In the genomic region with DNA sequence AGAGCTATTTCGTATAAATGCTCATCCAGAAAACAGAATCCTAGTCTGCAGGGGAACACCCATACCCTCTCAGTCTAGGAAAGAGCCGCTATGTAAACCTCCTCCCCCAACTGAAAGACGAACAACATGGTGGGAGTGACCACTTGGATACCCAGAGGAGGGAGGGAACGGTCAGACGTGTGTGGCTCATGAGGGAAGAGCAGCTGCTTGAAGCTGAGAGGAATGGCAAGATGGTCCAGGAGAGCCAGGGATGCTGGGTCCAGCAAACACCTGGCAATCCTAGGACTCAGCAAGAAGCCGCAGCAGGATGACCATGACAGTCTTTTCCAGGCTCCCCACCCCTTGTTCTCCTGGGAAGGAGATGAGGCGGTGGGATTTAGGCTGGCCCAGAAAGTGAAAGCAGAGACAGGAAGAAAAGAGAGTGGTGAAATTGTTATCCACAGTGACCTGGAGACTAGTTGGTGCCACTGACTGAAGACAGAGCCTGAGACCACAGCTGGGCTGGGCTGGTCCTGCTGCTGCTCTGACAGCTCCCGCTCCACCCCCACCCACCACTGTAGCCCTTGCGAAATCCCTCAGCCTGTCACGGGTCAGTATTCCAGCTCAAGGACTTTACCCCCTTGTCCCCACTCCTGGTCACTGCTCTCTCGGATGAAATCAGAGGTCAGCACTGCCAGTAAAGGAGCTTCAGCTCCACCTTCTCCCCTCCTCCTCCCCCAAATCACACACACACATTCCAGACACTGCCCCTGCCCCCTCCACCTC, we compare ENCODE assay signal across 1 cellular context.
TF ChIP-seq lines count a peak whose summit lies in the region.

No MANE protein-coding gene starts in this region.

TF ChIP-seq in endothelial cell of umbilical vein, 7 proteins besides CTCF, POLR2A, EP300 and RAD21:
- TF ChIP-seq FOS (IDR thresholded peaks at IDR 0.05; ENCODE audit: borderline replicate concordance, insufficient read depth, low read length) (no peak), MYC (IDR thresholded peaks at IDR 0.05; ENCODE audit: low read depth, low read length) (no peak), GATA2 (IDR thresholded peaks at IDR 0.05; ENCODE audit: insufficient read depth, insufficient read length, low read depth, low read length) (no peak), JUN (IDR thresholded peaks at IDR 0.05; ENCODE audit: borderline replicate concordance, insufficient read depth, insufficient read length, low read depth) (no peak), MAX (IDR thresholded peaks at IDR 0.05; ENCODE audit: insufficient read depth, insufficient read length) (no peak), POLR2AphosphoS5 (IDR thresholded peaks at IDR 0.05; ENCODE audit: insufficient read depth, low read depth, low read length) (no peak), EZH2 (IDR thresholded peaks at IDR 0.05; ENCODE audit: borderline replicate concordance, low read depth, low read length, severe bottlenecking) (no peak)
TF ChIP-seq in endothelial cell of umbilical vein: peak in this region for 0.
